1 cellular context compared by ENCODE assay signal in the genomic region with DNA sequence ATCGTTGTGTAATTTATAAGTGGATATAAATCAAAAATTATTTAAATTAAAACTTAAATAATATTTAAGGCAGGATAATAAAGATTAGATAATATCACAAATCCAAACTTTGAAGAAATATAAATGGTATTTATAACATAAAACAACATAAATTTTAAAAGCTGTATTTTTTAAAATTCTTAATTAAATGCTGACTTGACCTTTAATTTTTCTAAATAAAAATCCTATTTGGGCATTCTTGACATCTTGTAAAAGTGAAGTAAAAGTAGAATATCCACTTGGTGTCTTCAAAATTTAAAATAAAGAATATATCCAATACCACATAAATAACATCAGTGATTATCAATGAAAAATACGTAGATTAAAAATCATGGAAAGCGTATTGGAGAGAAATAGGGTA.
A peak's percentile ranks its signal among the peaks of the same experiment; 100 is the strongest.
TF ChIP-seq lines count a peak whose summit lies in the region.

No MANE protein-coding gene starts in this region.

TF ChIP-seq in K562, 482 proteins besides CTCF, POLR2A, EP300 and RAD21 (continued from another document):
- TF ChIP-seq, protein P1, sequence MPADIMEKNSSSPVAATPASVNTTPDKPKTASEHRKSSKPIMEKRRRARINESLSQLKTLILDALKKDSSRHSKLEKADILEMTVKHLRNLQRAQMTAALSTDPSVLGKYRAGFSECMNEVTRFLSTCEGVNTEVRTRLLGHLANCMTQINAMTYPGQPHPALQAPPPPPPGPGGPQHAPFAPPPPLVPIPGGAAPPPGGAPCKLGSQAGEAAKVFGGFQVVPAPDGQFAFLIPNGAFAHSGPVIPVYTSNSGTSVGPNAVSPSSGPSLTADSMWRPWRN (IDR thresholded peaks at IDR 0.05; ENCODE audit: low read depth): no peak
- no peak for TF ChIP-seq ZNF324 (CRISPR knock-in tag; IDR thresholded peaks at IDR 0.05)
- TF ChIP-seq MAFG (tag; conservative IDR thresholded peaks at IDR 0.05): peak; percentile 24; the same call in 1 of the 2 replicates
- TF ChIP-seq ZNF316 (IDR thresholded peaks at IDR 0.05): peak; percentile 79
- no peak for TF ChIP-seq FOXA3 (CRISPR knock-in tag; conservative IDR thresholded peaks at IDR 0.05 in 1 of 2, IDR thresholded peaks at IDR 0.05 in 1 of 2)
- peak; percentile 49; the same call in 1 of the 2 replicates for TF ChIP-seq C11orf30 (IDR thresholded peaks at IDR 0.05; ENCODE audit: low read depth)
- TF ChIP-seq ZNF695 (CRISPR knock-in tag; IDR thresholded peaks at IDR 0.05): no peak
- TF ChIP-seq TCF7L2 (IDR thresholded peaks at IDR 0.05; ENCODE audit: low read depth, low read length): no peak
- TF ChIP-seq SMARCB1 (IDR thresholded peaks at IDR 0.05; ENCODE audit: insufficient read length, low read depth): no peak
- TF ChIP-seq MEIS2 (IDR thresholded peaks at IDR 0.05; ENCODE audit: partially characterized antibody): no peak
- no peak for TF ChIP-seq ZNF717 (CRISPR knock-in tag; IDR thresholded peaks at IDR 0.05)
- no peak for TF ChIP-seq SNAPC5 (CRISPR knock-in tag; IDR thresholded peaks at IDR 0.05)
- TF ChIP-seq BRCA1 (IDR thresholded peaks at IDR 0.05): no peak
- TF ChIP-seq BRCA1 (CRISPR knock-in tag; IDR thresholded peaks at IDR 0.05): no peak
